1 cellular context compared by ENCODE assay signal in the genomic region with DNA sequence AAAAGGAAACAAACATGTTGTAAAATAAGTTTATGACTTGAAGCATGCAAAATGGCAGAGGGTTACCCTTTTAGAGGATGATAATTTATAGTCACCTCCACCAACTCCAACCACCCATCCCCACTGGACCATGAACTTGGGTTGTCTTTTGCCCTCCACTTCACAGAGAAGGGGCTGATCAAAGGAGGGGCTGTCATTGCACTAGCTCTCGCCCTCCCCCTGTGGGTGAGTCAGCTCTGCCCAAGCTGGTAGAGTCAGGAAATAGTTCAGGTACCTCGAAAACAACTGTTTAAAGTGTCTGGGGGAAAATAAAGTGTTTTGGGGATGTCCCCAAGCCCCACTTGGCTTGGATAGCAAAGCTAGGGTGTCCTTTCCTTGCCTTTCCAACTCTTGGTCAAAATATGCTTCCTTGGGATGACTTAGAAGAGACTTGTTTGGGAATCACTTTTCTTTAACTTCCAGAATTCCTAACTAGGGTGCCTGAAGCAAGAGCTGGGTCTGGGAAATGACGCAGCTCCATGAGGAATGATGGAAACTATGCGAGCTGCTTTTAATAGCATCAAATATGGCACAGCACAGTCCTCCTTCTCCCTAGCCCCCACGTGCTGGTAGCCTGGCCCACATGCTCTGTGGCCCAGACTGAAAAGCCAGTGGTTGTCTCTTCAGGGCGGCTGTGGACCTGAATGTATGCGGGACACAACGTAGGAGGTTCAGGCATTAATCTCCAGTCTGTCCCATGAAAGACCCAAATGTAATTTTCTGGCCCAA.
TF ChIP-seq lines count a peak whose summit lies in the region.

No MANE protein-coding gene starts in this region.

TF ChIP-seq in K562, 482 proteins besides CTCF, POLR2A, EP300 and RAD21:
- TF ChIP-seq, protein P1, sequence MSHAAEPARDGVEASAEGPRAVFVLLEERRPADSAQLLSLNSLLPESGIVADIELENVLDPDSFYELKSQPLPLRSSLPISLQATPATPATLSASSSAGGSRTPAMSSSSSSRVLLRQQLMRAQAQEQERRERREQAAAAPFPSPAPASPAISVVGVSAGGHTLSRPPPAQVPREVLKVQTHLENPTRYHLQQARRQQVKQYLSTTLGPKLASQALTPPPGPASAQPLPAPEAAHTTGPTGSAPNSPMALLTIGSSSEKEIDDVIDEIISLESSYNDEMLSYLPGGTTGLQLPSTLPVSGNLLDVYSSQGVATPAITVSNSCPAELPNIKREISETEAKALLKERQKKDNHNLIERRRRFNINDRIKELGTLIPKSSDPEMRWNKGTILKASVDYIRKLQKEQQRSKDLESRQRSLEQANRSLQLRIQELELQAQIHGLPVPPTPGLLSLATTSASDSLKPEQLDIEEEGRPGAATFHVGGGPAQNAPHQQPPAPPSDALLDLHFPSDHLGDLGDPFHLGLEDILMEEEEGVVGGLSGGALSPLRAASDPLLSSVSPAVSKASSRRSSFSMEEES (CRISPR knock-in tag; IDR thresholded peaks at IDR 0.05) = no peak
- TF ChIP-seq, protein P2, sequence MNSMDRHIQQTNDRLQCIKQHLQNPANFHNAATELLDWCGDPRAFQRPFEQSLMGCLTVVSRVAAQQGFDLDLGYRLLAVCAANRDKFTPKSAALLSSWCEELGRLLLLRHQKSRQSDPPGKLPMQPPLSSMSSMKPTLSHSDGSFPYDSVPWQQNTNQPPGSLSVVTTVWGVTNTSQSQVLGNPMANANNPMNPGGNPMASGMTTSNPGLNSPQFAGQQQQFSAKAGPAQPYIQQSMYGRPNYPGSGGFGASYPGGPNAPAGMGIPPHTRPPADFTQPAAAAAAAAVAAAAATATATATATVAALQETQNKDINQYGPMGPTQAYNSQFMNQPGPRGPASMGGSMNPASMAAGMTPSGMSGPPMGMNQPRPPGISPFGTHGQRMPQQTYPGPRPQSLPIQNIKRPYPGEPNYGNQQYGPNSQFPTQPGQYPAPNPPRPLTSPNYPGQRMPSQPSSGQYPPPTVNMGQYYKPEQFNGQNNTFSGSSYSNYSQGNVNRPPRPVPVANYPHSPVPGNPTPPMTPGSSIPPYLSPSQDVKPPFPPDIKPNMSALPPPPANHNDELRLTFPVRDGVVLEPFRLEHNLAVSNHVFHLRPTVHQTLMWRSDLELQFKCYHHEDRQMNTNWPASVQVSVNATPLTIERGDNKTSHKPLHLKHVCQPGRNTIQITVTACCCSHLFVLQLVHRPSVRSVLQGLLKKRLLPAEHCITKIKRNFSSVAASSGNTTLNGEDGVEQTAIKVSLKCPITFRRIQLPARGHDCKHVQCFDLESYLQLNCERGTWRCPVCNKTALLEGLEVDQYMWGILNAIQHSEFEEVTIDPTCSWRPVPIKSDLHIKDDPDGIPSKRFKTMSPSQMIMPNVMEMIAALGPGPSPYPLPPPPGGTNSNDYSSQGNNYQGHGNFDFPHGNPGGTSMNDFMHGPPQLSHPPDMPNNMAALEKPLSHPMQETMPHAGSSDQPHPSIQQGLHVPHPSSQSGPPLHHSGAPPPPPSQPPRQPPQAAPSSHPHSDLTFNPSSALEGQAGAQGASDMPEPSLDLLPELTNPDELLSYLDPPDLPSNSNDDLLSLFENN (IDR thresholded peaks at IDR 0.05; ENCODE audit: low read depth in 2 of 2, low read length in 2 of 2) = no peak
- TF ChIP-seq, protein P3, sequence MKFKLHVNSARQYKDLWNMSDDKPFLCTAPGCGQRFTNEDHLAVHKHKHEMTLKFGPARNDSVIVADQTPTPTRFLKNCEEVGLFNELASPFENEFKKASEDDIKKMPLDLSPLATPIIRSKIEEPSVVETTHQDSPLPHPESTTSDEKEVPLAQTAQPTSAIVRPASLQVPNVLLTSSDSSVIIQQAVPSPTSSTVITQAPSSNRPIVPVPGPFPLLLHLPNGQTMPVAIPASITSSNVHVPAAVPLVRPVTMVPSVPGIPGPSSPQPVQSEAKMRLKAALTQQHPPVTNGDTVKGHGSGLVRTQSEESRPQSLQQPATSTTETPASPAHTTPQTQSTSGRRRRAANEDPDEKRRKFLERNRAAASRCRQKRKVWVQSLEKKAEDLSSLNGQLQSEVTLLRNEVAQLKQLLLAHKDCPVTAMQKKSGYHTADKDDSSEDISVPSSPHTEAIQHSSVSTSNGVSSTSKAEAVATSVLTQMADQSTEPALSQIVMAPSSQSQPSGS (CRISPR knock-in tag; IDR thresholded peaks at IDR 0.05) = no peak
- TF ChIP-seq MECOM (CRISPR knock-in tag; IDR thresholded peaks at IDR 0.05) (no peak), TRIM28 (IDR thresholded peaks at IDR 0.05) (no peak), ZNF217 (CRISPR knock-in tag; IDR thresholded peaks at IDR 0.05) (no peak), ZNF444 (CRISPR knock-in tag; IDR thresholded peaks at IDR 0.05) (no peak), PTBP1 (IDR thresholded peaks at IDR 0.05; ENCODE audit: low read depth, low read length) (no peak), ZNF707 (CRISPR knock-in tag; conservative IDR thresholded peaks at IDR 0.05) (no peak), ZFX (CRISPR knock-in tag; IDR thresholded peaks at IDR 0.05) (no peak), ZNF830 (CRISPR knock-in tag; IDR thresholded peaks at IDR 0.05) (no peak), GATAD2B (IDR thresholded peaks at IDR 0.05; ENCODE audit: borderline replicate concordance) (no peak), MXI1 (IDR thresholded peaks at IDR 0.05; ENCODE audit: low read depth, low read length) (no peak), ILF3 (IDR thresholded peaks at IDR 0.05; ENCODE audit: borderline replicate concordance) (no peak), ETV5 (CRISPR knock-in tag; IDR thresholded peaks at IDR 0.05; ENCODE audit: low read depth) (no peak)
- TF ChIP-seq, protein P4, sequence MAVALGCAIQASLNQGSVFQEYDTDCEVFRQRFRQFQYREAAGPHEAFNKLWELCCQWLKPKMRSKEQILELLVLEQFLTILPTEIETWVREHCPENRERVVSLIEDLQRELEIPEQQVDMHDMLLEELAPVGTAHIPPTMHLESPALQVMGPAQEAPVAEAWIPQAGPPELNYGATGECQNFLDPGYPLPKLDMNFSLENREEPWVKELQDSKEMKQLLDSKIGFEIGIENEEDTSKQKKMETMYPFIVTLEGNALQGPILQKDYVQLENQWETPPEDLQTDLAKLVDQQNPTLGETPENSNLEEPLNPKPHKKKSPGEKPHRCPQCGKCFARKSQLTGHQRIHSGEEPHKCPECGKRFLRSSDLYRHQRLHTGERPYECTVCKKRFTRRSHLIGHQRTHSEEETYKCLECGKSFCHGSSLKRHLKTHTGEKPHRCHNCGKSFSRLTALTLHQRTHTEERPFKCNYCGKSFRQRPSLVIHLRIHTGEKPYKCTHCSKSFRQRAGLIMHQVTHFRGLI (CRISPR knock-in tag; IDR thresholded peaks at IDR 0.05) = no peak
- TF ChIP-seq, protein P5, sequence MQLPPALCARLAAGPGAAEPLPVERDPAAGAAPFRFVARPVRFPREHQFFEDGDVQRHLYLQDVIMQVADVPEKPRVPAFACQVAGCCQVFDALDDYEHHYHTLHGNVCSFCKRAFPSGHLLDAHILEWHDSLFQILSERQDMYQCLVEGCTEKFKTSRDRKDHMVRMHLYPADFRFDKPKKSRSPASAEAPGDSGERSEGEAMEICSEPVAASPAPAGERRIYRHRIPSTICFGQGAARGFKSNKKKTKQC (CRISPR knock-in tag; IDR thresholded peaks at IDR 0.05) = no peak
- TF ChIP-seq, protein P6, sequence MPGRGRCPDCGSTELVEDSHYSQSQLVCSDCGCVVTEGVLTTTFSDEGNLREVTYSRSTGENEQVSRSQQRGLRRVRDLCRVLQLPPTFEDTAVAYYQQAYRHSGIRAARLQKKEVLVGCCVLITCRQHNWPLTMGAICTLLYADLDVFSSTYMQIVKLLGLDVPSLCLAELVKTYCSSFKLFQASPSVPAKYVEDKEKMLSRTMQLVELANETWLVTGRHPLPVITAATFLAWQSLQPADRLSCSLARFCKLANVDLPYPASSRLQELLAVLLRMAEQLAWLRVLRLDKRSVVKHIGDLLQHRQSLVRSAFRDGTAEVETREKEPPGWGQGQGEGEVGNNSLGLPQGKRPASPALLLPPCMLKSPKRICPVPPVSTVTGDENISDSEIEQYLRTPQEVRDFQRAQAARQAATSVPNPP (IDR thresholded peaks at IDR 0.05; ENCODE audit: borderline replicate concordance, insufficient read depth, insufficient read length) = no peak
- TF ChIP-seq, protein P7, sequence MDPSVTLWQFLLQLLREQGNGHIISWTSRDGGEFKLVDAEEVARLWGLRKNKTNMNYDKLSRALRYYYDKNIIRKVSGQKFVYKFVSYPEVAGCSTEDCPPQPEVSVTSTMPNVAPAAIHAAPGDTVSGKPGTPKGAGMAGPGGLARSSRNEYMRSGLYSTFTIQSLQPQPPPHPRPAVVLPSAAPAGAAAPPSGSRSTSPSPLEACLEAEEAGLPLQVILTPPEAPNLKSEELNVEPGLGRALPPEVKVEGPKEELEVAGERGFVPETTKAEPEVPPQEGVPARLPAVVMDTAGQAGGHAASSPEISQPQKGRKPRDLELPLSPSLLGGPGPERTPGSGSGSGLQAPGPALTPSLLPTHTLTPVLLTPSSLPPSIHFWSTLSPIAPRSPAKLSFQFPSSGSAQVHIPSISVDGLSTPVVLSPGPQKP (CRISPR knock-in tag; IDR thresholded peaks at IDR 0.05) = no peak
